1 cellular context compared by ENCODE assay signal in the genomic region with DNA sequence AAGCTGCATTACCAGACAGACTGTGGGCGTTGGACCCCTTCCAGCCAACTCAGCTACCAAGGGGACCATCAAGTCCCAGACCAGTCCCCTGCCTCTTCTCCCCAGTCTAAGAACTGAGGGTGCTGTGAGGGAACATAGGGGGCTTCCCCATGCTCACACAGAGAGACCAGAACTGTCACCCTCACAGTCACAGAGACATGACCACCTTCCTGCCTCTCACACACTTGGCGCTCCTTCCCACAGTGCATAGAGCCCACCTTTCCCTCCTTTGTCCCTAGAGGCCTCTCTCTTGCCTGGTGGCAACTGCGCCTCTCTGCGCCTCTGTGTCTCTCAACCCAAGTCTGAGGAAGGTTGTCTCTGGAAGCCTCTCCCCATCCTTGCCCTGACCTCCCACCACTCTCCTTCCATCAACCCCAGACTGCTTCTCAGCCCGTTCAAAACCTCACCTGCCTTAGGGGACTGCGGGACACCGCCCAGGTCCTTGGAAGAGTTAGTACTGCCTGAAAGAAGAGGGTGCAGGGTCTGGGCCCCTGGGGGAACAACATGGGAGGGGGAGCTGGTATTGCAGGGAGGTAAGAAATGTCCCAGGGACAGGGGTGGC.
TF ChIP-seq lines count a peak whose summit lies in the region.

No MANE protein-coding gene starts in this region.

TF ChIP-seq in H1, 55 proteins besides CTCF, POLR2A, EP300 and RAD21:
- TF ChIP-seq, protein P1, sequence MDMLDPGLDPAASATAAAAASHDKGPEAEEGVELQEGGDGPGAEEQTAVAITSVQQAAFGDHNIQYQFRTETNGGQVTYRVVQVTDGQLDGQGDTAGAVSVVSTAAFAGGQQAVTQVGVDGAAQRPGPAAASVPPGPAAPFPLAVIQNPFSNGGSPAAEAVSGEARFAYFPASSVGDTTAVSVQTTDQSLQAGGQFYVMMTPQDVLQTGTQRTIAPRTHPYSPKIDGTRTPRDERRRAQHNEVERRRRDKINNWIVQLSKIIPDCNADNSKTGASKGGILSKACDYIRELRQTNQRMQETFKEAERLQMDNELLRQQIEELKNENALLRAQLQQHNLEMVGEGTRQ (IDR thresholded peaks at IDR 0.05; ENCODE audit: low read length), result no peak
- TF ChIP-seq EZH2 (IDR thresholded peaks at IDR 0.05; ENCODE audit: low read depth, low read length, severe bottlenecking), result peak; percentile 70
